ENCODE assay signal across 9 cellular contexts in genomic region chr6:117188627-117189201, GRCh38.
DNase-seq lines count a peak whose midpoint lies in the region; ATAC-seq and TF ChIP-seq lines count a peak whose summit lies in the region.
"Had no signal": no experiment of that assay in that cellular context is flagged by ENCODE, and none has a peak within 500 bp of the region (broad histone marks: within the 10 kb centered on the region; RNA-seq: fewer than 3 reads in every experiment).

No MANE protein-coding gene starts in this region.

- H3K27me3 Mint-ChIP-seq in Calu3 (ENCODE audit: unreplicated experiment) (no peaks in the 10 kb centered on the region), H9 (ENCODE audit: low read depth) (no peaks in the 10 kb centered on the region)
- no peaks in the 10 kb centered on the region for H3K27me3 Mint-ChIP-seq in activated CD4-positive, alpha-beta T cell treated with anti-CD3 and anti-CD28 coated beads, Interleukin-2, amount 10 ng/mL, durations not matched to agents 24 days and 14 days

- no CpG with 5 or more reads among the region's 2 CpGs for WGBS in H9 (ENCODE audit: extremely low coverage, insufficient read length, low lambda C conversion rate)
- 8% methylated on average over 2 of the region's 2 CpGs for WGBS in SK-N-SH (ENCODE audit: low lambda C conversion rate)

- no TSS peak for BruUV-seq in Calu3 (replicated peaks; lab: Mats Ljungman, UMichigan)

- no peak overlapping the region for H2BK120ac ChIP-seq in H9 (ENCODE audit: low read depth, low read length, poor library complexity, severe bottlenecking)

- H3K9ac ChIP-seq in H9 (ENCODE audit: extremely low read depth, insufficient read length, low read length) (no peak overlapping the region), SK-N-SH (no peak overlapping the region)

- H3K18ac ChIP-seq in H9 (ENCODE audit: insufficient read length, low read depth, low read length) = no peak overlapping the region

- TF ChIP-seq CTCF in Calu3 (IDR thresholded peaks at IDR 0.05; ENCODE audit: unreplicated experiment) (peak; percentile 52), H9 (conservative IDR thresholded peaks at IDR 0.05) (peak; percentile 74), SK-N-SH (IDR thresholded peaks at IDR 0.05) (peak; percentile 64)

- no peaks in the 10 kb centered on the region for H3F3A ChIP-seq in SK-N-SH (replicated peaks; ENCODE audit: insufficient read depth)

- no peak overlapping the region for H4K5ac ChIP-seq in H9 (ENCODE audit: insufficient read length, low read depth, low read length)

- CTCF ChIA-PET in Calu3 (lab: Charles Lee) (no interaction called here), SK-N-SH (lab: Yijun Ruan, JAX) (interaction anchor here (1.0 to 1.3 kb wide), 3 partner anchors 13 to 415 kb away, joined by 3 read pairs; no protein-coding TSS in a partner anchor)

- H3K4me3 Mint-ChIP-seq in Calu3 (ENCODE audit: low read depth, unreplicated experiment) (no peak overlapping the region), H9 (no peak overlapping the region)
- no peak overlapping the region for H3K4me3 Mint-ChIP-seq in activated CD4-positive, alpha-beta T cell treated with anti-CD3 and anti-CD28 coated beads, Interleukin-2, amount 10 ng/mL, durations not matched to agents 24 days and 14 days

- no peak overlapping the region for H4K8ac ChIP-seq in H9 (replicated peaks; ENCODE audit: insufficient read length, low read depth, low read length)

- H3K79me2 ChIP-seq in H9 (ENCODE audit: insufficient read depth, low read length) (no peaks in the 10 kb centered on the region), SK-N-SH (ENCODE audit: insufficient read depth) (no peaks in the 10 kb centered on the region)

- H3K9me3 ChIP-seq in H9 (ENCODE audit: control insufficient read depth, low read depth, low read length) (no peaks in the 10 kb centered on the region), SK-N-SH (no peaks in the 10 kb centered on the region)

- H2BK15ac ChIP-seq in H9 (ENCODE audit: low read depth, low read length) = no peak overlapping the region

- no peak overlapping the region for H2BK5ac ChIP-seq in H9 (ENCODE audit: insufficient read length, low read length)

- TF ChIP-seq RAD21 in SK-N-SH (IDR thresholded peaks at IDR 0.05; ENCODE audit: low read length) = peak; percentile 24; the same call in 1 of the 2 replicates

- peak; percentile 55 for ATAC-seq in left lobe of liver

- H3K36me3 Mint-ChIP-seq in Calu3 (ENCODE audit: insufficient read depth, unreplicated experiment) (no peaks in the 10 kb centered on the region), H9 (ENCODE audit: insufficient read depth in 1 of 3, low read depth in 3 of 3) (no peaks in the 10 kb centered on the region)
- H3K36me3 Mint-ChIP-seq in activated CD4-positive, alpha-beta T cell treated with anti-CD3 and anti-CD28 coated beads, Interleukin-2, amount 10 ng/mL, durations not matched to agents 24 days and 14 days (ENCODE audit: low read depth) = no peaks in the 10 kb centered on the region

- H3K23me2 ChIP-seq in H9 (ENCODE audit: insufficient read length, low read depth, low read length, poor library complexity, severe bottlenecking) = no peaks in the 10 kb centered on the region

- H3K4ac ChIP-seq in H9 (ENCODE audit: low read depth, low read length) = no peak overlapping the region

- H4K20me1 ChIP-seq in H9 (ENCODE audit: control insufficient read depth, insufficient read depth, insufficient read length) (no peaks in the 10 kb centered on the region), SK-N-SH (ENCODE audit: insufficient read depth) (no peaks in the 10 kb centered on the region)

- no peak overlapping the region for H3K4me2 ChIP-seq in H9 (ENCODE audit: insufficient read depth, insufficient read length, low read length)
- no peak overlapping the region for H3K4me2 ChIP-seq in SK-N-SH

- H2AK5ac ChIP-seq in H9 (ENCODE audit: insufficient read length, low read length) = no peak overlapping the region

- no peak overlapping the region for H2BK20ac ChIP-seq in H9 (ENCODE audit: low read depth, low read length, poor library complexity, severe bottlenecking)

- no peak overlapping the region for H4K91ac ChIP-seq in H9 (ENCODE audit: insufficient read length, low read depth, low read length)

- H3K4me3 ChIP-seq in SK-N-SH (ENCODE audit: low read depth in 2 of 2, low read length in 1 of 2) = peak overlapping the region in 1 of 2 experiments; percentile 50; a peak in 1 of 4 replicates

- no peaks in the 10 kb centered on the region; the same call in 1 of the 2 replicates for H3K9me2 ChIP-seq in SK-N-SH

- H3K79me1 ChIP-seq in H9 (ENCODE audit: insufficient read depth, low read depth, low read length, poor library complexity, severe bottlenecking) = no peaks in the 10 kb centered on the region

- DNase-seq in Calu3 (no peak), H9 (no peak), SK-N-SH (peak; percentile 10), left lobe of liver (ENCODE audit: low spot score) (no peak), cerebellar cortex (ENCODE audit: low spot score) (no peak), DMS153 treated with DMSO at 0.1 percent for 48 hours (lab: John Stamatoyannopoulos, UW; ENCODE audit: unreplicated experiment) (no peak), T-helper 9 cell (no peak)
- no peak for DNase-seq in activated CD4-positive, alpha-beta T cell treated with anti-CD3 and anti-CD28 coated beads, Interleukin-2, amount 10 ng/mL, durations not matched to agents 24 days and 14 days
- DNase-seq: SHP77 had no signal

- H3K4me1 ChIP-seq in H9 (ENCODE audit: insufficient read depth, low read length) = no peaks in the 10 kb centered on the region
- no peaks in the 10 kb centered on the region for H3K4me1 ChIP-seq in SK-N-SH (ENCODE audit: control insufficient read depth in 1 of 2, insufficient read depth in 2 of 2, low read depth in 1 of 2, low read length in 1 of 2)

- no peak overlapping the region for H3K23ac ChIP-seq in H9 (ENCODE audit: insufficient read length, low read depth, low read length)

- no peak overlapping the region for H3K56ac ChIP-seq in H9 (ENCODE audit: insufficient read length, low read depth, low read length)

- no peaks in the 10 kb centered on the region for H3K4me1 Mint-ChIP-seq in Calu3 (ENCODE audit: low read depth, unreplicated experiment)
- H3K4me1 Mint-ChIP-seq in H9 = no peaks in the 10 kb centered on the region
- no peaks in the 10 kb centered on the region for H3K4me1 Mint-ChIP-seq in activated CD4-positive, alpha-beta T cell treated with anti-CD3 and anti-CD28 coated beads, Interleukin-2, amount 10 ng/mL, durations not matched to agents 24 days and 14 days

- H3T11ph ChIP-seq in H9 (ENCODE audit: low read length) = no peak overlapping the region

- no peaks in the 10 kb centered on the region for H3K27me3 ChIP-seq in H9 (ENCODE audit: insufficient read depth, low read length)
- no peaks in the 10 kb centered on the region for H3K27me3 ChIP-seq in SK-N-SH (ENCODE audit: insufficient read depth)

- H3K9me3 Mint-ChIP-seq in Calu3 (ENCODE audit: low read depth, unreplicated experiment) = no peaks in the 10 kb centered on the region
- H3K9me3 Mint-ChIP-seq in H9 = peaks cover 0 to 4% of the 10 kb centered on the region in 2 experiments; a peak in 3 of 5 replicates
- H3K9me3 Mint-ChIP-seq in activated CD4-positive, alpha-beta T cell treated with anti-CD3 and anti-CD28 coated beads, Interleukin-2, amount 10 ng/mL, durations not matched to agents 24 days and 14 days = no peaks in the 10 kb centered on the region

- no peak overlapping the region for H3K27ac ChIP-seq in H9 (ENCODE audit: insufficient read length, low read depth, low read length)
- H3K27ac ChIP-seq in SK-N-SH (ENCODE audit: low read depth in 2 of 2, low read length in 1 of 2) = no peak overlapping the region

- no peak overlapping the region for H2BK12ac ChIP-seq in H9 (ENCODE audit: insufficient read length, low read depth, low read length)

- H2AFZ ChIP-seq in H9 (ENCODE audit: low read length) = no peak overlapping the region
- no peak overlapping the region for H2AFZ ChIP-seq in SK-N-SH (ENCODE audit: low read depth)

- no peak for TF ChIP-seq EP300 in SK-N-SH (IDR thresholded peaks at IDR 0.05; ENCODE audit: borderline replicate concordance in 1 of 2, low read depth in 1 of 2, low read length in 1 of 2)

- POLR2A ChIA-PET in SK-N-SH (lab: Yijun Ruan, JAX) = no interaction called here

- intact Hi-C loops in Calu3 (cut with micrococcal nuclease; ENCODE audit: unreplicated experiment) = loop anchor here (2.0 kb wide), 2 partner anchors 20 to 216 kb away; no protein-coding TSS in a partner anchor
- intact Hi-C loops in activated CD4-positive, alpha-beta T cell treated with anti-CD3 and anti-CD28 coated beads, Interleukin-2, amount 10 ng/mL, durations not matched to agents 24 days and 14 days (cut with micrococcal nuclease) = loop anchor here (10.0 kb wide), 1 partner anchor 214 kb away; no protein-coding TSS in a partner anchor

- H3K27ac Mint-ChIP-seq in Calu3 (ENCODE audit: unreplicated experiment) = no peak overlapping the region
- no peak overlapping the region for H3K27ac Mint-ChIP-seq in H9
- no peak overlapping the region for H3K27ac Mint-ChIP-seq in activated CD4-positive, alpha-beta T cell treated with anti-CD3 and anti-CD28 coated beads, Interleukin-2, amount 10 ng/mL, durations not matched to agents 24 days and 14 days

- H3K14ac ChIP-seq in H9 (ENCODE audit: insufficient read depth, low read length) = no peak overlapping the region

- H3K36me3 ChIP-seq in SK-N-SH (replicated peaks in 1 of 2; ENCODE audit: control insufficient read depth in 1 of 2, insufficient read depth in 2 of 2, low read length in 1 of 2) = no peaks in the 10 kb centered on the region

TF ChIP-seq in SK-N-SH, 30 proteins besides CTCF, POLR2A, EP300 and RAD21:
- TF ChIP-seq MEF2A (IDR thresholded peaks at IDR 0.05; ENCODE audit: borderline replicate concordance, low read depth) (no peak), SMC3 (IDR thresholded peaks at IDR 0.05; ENCODE audit: low read depth, low read length) (peak; percentile 14; the same call in 1 of the 2 replicates), TAF1 (IDR thresholded peaks at IDR 0.05; ENCODE audit: borderline replicate concordance, low read depth, low read length) (no peak)
- TF ChIP-seq, protein P1, sequence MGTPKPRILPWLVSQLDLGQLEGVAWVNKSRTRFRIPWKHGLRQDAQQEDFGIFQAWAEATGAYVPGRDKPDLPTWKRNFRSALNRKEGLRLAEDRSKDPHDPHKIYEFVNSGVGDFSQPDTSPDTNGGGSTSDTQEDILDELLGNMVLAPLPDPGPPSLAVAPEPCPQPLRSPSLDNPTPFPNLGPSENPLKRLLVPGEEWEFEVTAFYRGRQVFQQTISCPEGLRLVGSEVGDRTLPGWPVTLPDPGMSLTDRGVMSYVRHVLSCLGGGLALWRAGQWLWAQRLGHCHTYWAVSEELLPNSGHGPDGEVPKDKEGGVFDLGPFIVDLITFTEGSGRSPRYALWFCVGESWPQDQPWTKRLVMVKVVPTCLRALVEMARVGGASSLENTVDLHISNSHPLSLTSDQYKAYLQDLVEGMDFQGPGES (IDR thresholded peaks at IDR 0.05; ENCODE audit: low read depth, low read length) = no peak
